ENCODE assay signal across 9 cellular contexts in the genomic region with DNA sequence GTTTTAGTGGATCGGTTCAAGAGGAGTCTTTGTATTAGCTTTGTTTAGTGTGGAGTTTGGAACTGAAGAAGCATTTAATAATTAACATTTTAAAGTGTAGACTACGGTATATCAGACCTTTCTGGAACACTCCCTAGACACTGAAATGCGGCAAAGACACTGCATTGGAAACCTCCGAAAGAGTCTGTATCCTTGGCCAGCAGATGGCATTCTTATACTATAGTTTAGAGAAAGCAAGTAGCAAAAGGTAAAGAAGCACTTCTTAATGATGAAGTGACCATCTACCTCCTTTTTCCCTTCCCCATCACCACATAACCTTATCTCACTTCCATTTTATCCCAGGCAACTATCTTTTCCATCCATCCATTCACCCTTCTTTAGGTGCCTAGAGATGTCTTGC. TPM values are rescaled to one million over a fixed set of nuclear protein-coding genes. Genes with fewer than 3 reads are reported as not detected.
A peak's percentile ranks its signal among the peaks of the same experiment; 100 is the strongest.
DNase-seq lines count a peak whose midpoint lies in the region; ATAC-seq, FAIRE-seq and TF ChIP-seq lines count a peak whose summit lies in the region.
"Had no signal": no experiment of that assay in that cellular context is flagged by ENCODE, and none has a peak within 500 bp of the region (broad histone marks: within the 10 kb centered on the region; RNA-seq: fewer than 3 reads in every experiment).

No MANE protein-coding gene starts in this region.

- CTCF ChIA-PET in BJ (lab: Yijun Ruan, JAX): interaction anchor here (0.9 to 4.8 kb wide), 7 partner anchors 11 to 741 kb away, joined by 3 to 28 read pairs (median 8); partner anchors contain the start of gene PDE5A

- POLR2A ChIA-PET in BJ (lab: Charles Lee): no interaction called here

- no peak overlapping the region for H3K4me3 ChIP-seq in BJ (ENCODE audit: low read depth, low read length)
- no peak overlapping the region for H3K4me3 ChIP-seq in NT2/D1 (ENCODE audit: insufficient read length, low read depth)
- no peak overlapping the region for H3K4me3 ChIP-seq in lung

- no peaks in the 10 kb centered on the region for H3K4me1 ChIP-seq in NT2/D1 (ENCODE audit: insufficient read depth, insufficient read length)
- H3K4me1 ChIP-seq in lung (ENCODE audit: control insufficient read depth in 2 of 2, insufficient read depth in 2 of 2, low read length in 2 of 2): no peaks in the 10 kb centered on the region

- H3K9ac ChIP-seq in NT2/D1 (ENCODE audit: insufficient read length, low read depth): no peak overlapping the region

- no peak overlapping the region for H3K27ac ChIP-seq in lung (ENCODE audit: low read depth in 1 of 2, low read length in 1 of 2)

- no peak for TF ChIP-seq POLR2A in GM12892 (IDR thresholded peaks at IDR 0.05; ENCODE audit: low read depth, low read length)

- H3K9me3 ChIP-seq in NT2/D1 (ENCODE audit: insufficient read depth, low read length) (no peaks in the 10 kb centered on the region), lung (ENCODE audit: control insufficient read depth in 2 of 2, insufficient read depth in 1 of 2, low read length in 1 of 2) (no peaks in the 10 kb centered on the region)

- H3K36me3 ChIP-seq in BJ (ENCODE audit: control insufficient read depth, insufficient read depth, low read length): no peaks in the 10 kb centered on the region
- no peaks in the 10 kb centered on the region for H3K36me3 ChIP-seq in NT2/D1 (ENCODE audit: insufficient read depth, insufficient read length, low read length)
- H3K36me3 ChIP-seq in lung (ENCODE audit: control insufficient read depth in 2 of 2, insufficient read depth in 2 of 2, low read length in 2 of 2): no peaks in the 10 kb centered on the region

- H3K27me3 ChIP-seq in BJ (ENCODE audit: control insufficient read depth, insufficient read depth, low read length) (no peaks in the 10 kb centered on the region), NT2/D1 (ENCODE audit: insufficient read depth, insufficient read length) (no peaks in the 10 kb centered on the region), lung (ENCODE audit: control insufficient read depth, insufficient read depth) (no peaks in the 10 kb centered on the region)

- peak; percentile 73 for FAIRE-seq in GM12892 (lab: Jason Lieb, UNC)

- DNase-seq in BJ (ENCODE audit: low read depth) (no peak), GM12892 (ENCODE audit: insufficient read length) (no peak), NT2/D1 (ENCODE audit: low read depth, low spot score) (peak; percentile 11), cerebellar cortex (ENCODE audit: low spot score) (peak; percentile 57), lung (ENCODE audit: low spot score) (no peak), KG1 (lab: John Stamatoyannopoulos, UW) (no peak)
- DNase-seq in activated effector memory CD4-positive, alpha-beta T cell treated with Interleukin-2 at 50 U/mL for 16 hours: no peak

- 16 to 25% methylated on average over 4 of the region's 4 CpGs for WGBS in lung, 2 donors

- ATAC-seq in HG03354 (IDR thresholded peaks at IDR 0.05; ENCODE audit: poor library complexity, severe bottlenecking, unreplicated experiment) (peak; percentile 77), lung (ENCODE audit: insufficient read depth, low FRiP score) (peak; percentile 72)

- TF ChIP-seq CTCF in BJ (IDR thresholded peaks at IDR 0.05; ENCODE audit: insufficient read depth, low read depth, low read length) (peak; percentile 47), lung (IDR thresholded peaks at IDR 0.05; ENCODE audit: control extremely low read depth, extremely low read depth) (peak; percentile 30)

RNA-seq across cellular contexts. Expression of gene FABP2, which starts 7.6 kb away (rescaled TPM):
- polyA plus RNA-seq in BJ (2011; rRNA removed) (not detected in 2 replicates), lung (not detected)
- polyA minus RNA-seq in BJ (2011; rRNA and poly(A)+ RNA removed): not detected in 2 replicates
- not detected for polyA plus RNA-seq in GM12892 (2012; ENCODE audit: missing spikeins)
- not detected for total RNA-seq in lung
- total RNA-seq: T-helper 1 cell treated with Interleukin-12 subunit alpha and Interleukin-12 subunit beta and Interleukin-4 antibody, amounts not matched to agents 30 ng/mL and 1 ng/mL, for 36 hours had no signal

Comparison
In these comparisons a context has a peak if more than half of its experiments do, and no peak if none do; other contexts are left out.
1. DNase-seq: peak in NT2/D1 (single experiment) and cerebellar cortex (single experiment); none in BJ (single experiment), GM12892 (single experiment), lung (single experiment), KG1 (single experiment) and activated effector memory CD4-positive, alpha-beta T cell treated with Interleukin-2 at 50 U/mL for 16 hours (single experiment).